ENCODE assay signal across 10 cellular contexts in genomic region chr3:177451940-177452484, GRCh38.
DNase-seq lines count a peak whose midpoint lies in the region; ATAC-seq and TF ChIP-seq lines count a peak whose summit lies in the region.
"Had no signal": no experiment of that assay in that cellular context is flagged by ENCODE, and none has a peak within 500 bp of the region (broad histone marks: within the 10 kb centered on the region; RNA-seq: fewer than 3 reads in every experiment).

No MANE protein-coding gene starts in this region.

- peaks cover 5 to 59% (median 23%) of the 10 kb centered on the region in 6 donors for H3K4me1 ChIP-seq in spleen

- H3K27me3 Mint-ChIP-seq in MCF 10A (ENCODE audit: insufficient read depth, unreplicated experiment) = no peaks in the 10 kb centered on the region
- H3K27me3 Mint-ChIP-seq in CD14-positive monocyte (ENCODE audit: low read depth in 3 of 3) = no peaks in the 10 kb centered on the region

- POLR2A ChIA-PET in MCF 10A (lab: Yijun Ruan, JAX) = interaction anchor here (0.7 kb wide), 1 partner anchor 46 kb away, joined by 3 read pairs; no protein-coding TSS in a partner anchor

- H3K9me3 Mint-ChIP-seq in MCF 10A (ENCODE audit: unreplicated experiment) (no peaks in the 10 kb centered on the region), CD14-positive monocyte (peaks cover 0 to 3% (median 0%) of the 10 kb centered on the region in 7 donors)

- intact Hi-C loops in MCF 10A (cut with micrococcal nuclease) = no loop called here
- intact Hi-C loops in spleen (cut with DNase I; ENCODE audit: low total_unique reads) = no loop called here
- intact Hi-C loops in CD14-positive monocyte (cut with micrococcal nuclease) = loop anchor here in 1 of 2 donors (10.0 kb wide), 1 partner anchor 257 kb away; the partner anchor contains the start of gene TBL1XR1

- no peak for TF ChIP-seq POLR2A in spleen (IDR thresholded peaks at IDR 0.05)

- TSS peak; percentile 49 for BruUV-seq in MCF 10A (replicated peaks; lab: Mats Ljungman, UMichigan)

- H3K36me3 Mint-ChIP-seq in MCF 10A (ENCODE audit: insufficient read depth, unreplicated experiment) (no peaks in the 10 kb centered on the region), CD14-positive monocyte (no peaks in the 10 kb centered on the region)

- H3K27ac Mint-ChIP-seq in MCF 10A (ENCODE audit: low read depth, unreplicated experiment) (no peak overlapping the region), CD14-positive monocyte (no peak overlapping the region)

- peaks cover 21% of the 10 kb centered on the region for H3K4me1 Mint-ChIP-seq in MCF 10A (ENCODE audit: insufficient read depth, unreplicated experiment)
- H3K4me1 Mint-ChIP-seq in CD14-positive monocyte = peaks cover 20% of the 10 kb centered on the region

- no peaks in the 10 kb centered on the region for H3K36me3 ChIP-seq in spleen

- CTCF ChIA-PET in MCF 10A (lab: Yijun Ruan, JAX) = no interaction called here

- 59 to 71% (median 61%) methylated on average over 3 of the region's 3 CpGs for WGBS in spleen, 5 donors

- no peak overlapping the region for H3K4me3 Mint-ChIP-seq in MCF 10A (ENCODE audit: unreplicated experiment)
- no peak overlapping the region for H3K4me3 Mint-ChIP-seq in CD14-positive monocyte

- DNase-seq in HT-29 (ENCODE audit: low spot score) (peak; percentile 18), MCF 10A (ENCODE audit: unreplicated experiment) (peak; percentile 71), hepatic stellate cell (ENCODE audit: low spot score) (peak; percentile 32), spleen (no peak), SHP77 (lab: John Stamatoyannopoulos, UW) (no peak), AML-193 (lab: John Stamatoyannopoulos, UW) (no peak), CD14-positive monocyte (ENCODE audit: low spot score) (no peak)
- DNase-seq: activated naive CD4-positive, alpha-beta T cell treated with anti-CD3 and anti-CD28 coated beads, Interleukin-2, amount 50 U/mL, for 16 hours; T1000 had no signal

- no peak for ATAC-seq in HG03521 (IDR thresholded peaks at IDR 0.05; ENCODE audit: unreplicated experiment)

- H3K27me3 ChIP-seq in spleen (replicated peaks in 1 of 7) = no peaks in the 10 kb centered on the region

- peak overlapping the region in 5 of 8 donors; percentile 28 to 85 (median 79) for H3K27ac ChIP-seq in spleen

- no peak for TF ChIP-seq CTCF in MCF 10A (IDR thresholded peaks at IDR 0.05; ENCODE audit: unreplicated experiment)
- TF ChIP-seq CTCF in spleen (IDR thresholded peaks at IDR 0.05 in 8 of 11, conservative IDR thresholded peaks at IDR 0.05 in 3 of 11) = no peak
- TF ChIP-seq CTCF in CD14-positive monocyte (IDR thresholded peaks at IDR 0.05) = no peak

- H3K4me3 ChIP-seq in spleen = no peak overlapping the region

- peaks cover 0 to 5% (median 0%) of the 10 kb centered on the region in 8 donors for H3K9me3 ChIP-seq in spleen

Comparison
In these comparisons a context has a peak if more than half of its experiments do, and no peak if none do; other contexts are left out.
1. DNase-seq: peak in HT-29 (single experiment), MCF 10A (single experiment) and hepatic stellate cell (single experiment); none in spleen (single experiment), SHP77 (0 of 2), AML-193 (0 of 2) and CD14-positive monocyte (single experiment).